Comparison of ENCODE assay signal across 19 cellular contexts in genomic region chr4:76447326-76447954, GRCh38. TPM values are rescaled to one million over a fixed set of nuclear protein-coding genes. Genes with fewer than 3 reads are reported as not detected.
A peak's percentile ranks its signal among the peaks of the same experiment; 100 is the strongest.
DNase-seq lines count a peak whose midpoint lies in the region; ATAC-seq and TF ChIP-seq lines count a peak whose summit lies in the region.
"Had no signal": no experiment of that assay in that cellular context is flagged by ENCODE, and none has a peak within 500 bp of the region (broad histone marks: within the 10 kb centered on the region; RNA-seq: fewer than 3 reads in every experiment).

No MANE protein-coding gene starts in this region.

- H3K9ac ChIP-seq in smooth muscle cell (ENCODE audit: low read depth), result no peak overlapping the region
- H3K9ac ChIP-seq: KMS-11 had no signal

- H2AFZ ChIP-seq in smooth muscle cell (ENCODE audit: low read depth), result peak overlapping the region; percentile 73

- WGBS in smooth muscle cell (ENCODE audit: low lambda C conversion rate), result 19% methylated on average over 1 of the region's 1 CpG

- H3K27me3 ChIP-seq in smooth muscle cell (ENCODE audit: low read depth) (no peaks in the 10 kb centered on the region), lower lobe of right lung (ENCODE audit: low read depth) (no peaks in the 10 kb centered on the region)
- H3K27me3 ChIP-seq: colonic mucosa, esophagus squamous epithelium had no signal

- H3K4me3 ChIP-seq in choroid plexus epithelial cell (ENCODE audit: low read depth, low read length) (no peak overlapping the region), smooth muscle cell (no peak overlapping the region), lower lobe of right lung (no peak overlapping the region)
- H3K4me3 ChIP-seq: colonic mucosa, esophagus squamous epithelium had no signal

- in situ Hi-C loops in ACHN (cut with HindIII; ENCODE audit: low pct_ligation_motif_present, low pct_unique_long_range_greater_than_20kb, low sequenced_read_pairs), result no loop called here

- H3K27ac ChIP-seq in smooth muscle cell (ENCODE audit: low read depth) (peak overlapping the region; percentile 45), lower lobe of right lung (no peak overlapping the region)
- H3K27ac ChIP-seq: colonic mucosa, esophagus squamous epithelium, KMS-11 had no signal

- peak; percentile 71 for ATAC-seq in left colon
- no peak for ATAC-seq in lower lobe of right lung
- ATAC-seq: SK-N-SH treated with all-trans-retinoic acid at 6 μM for 48 hours had no signal

- intact Hi-C loops in left colon (cut with DNase I, micrococcal nuclease), result no loop called here
- intact Hi-C loops in lower lobe of right lung (cut with DNase I), result no loop called here

- DNase-seq in choroid plexus epithelial cell (ENCODE audit: low read depth) (peak; percentile 42), left colon (no peak), smooth muscle cell (lab: John Stamatoyannopoulos, UW; ENCODE audit: unreplicated experiment) (no peak), ACHN (no peak), lower lobe of right lung (no peak), NCI-H2081 (lab: John Stamatoyannopoulos, UW) (no peak)
- DNase-seq: activated CD4-positive, alpha-beta T cell treated with anti-CD3 and anti-CD28 coated beads for 48 hours; activated naive CD8-positive, alpha-beta T cell treated with anti-CD3 and anti-CD28 coated beads, Interleukin-2, amount 10 ng/mL, durations not matched to agents 7 days and 5 days; C1 segment of cervical spinal cord; colonic mucosa; DND-41; esophagus squamous epithelium; NCI-H1436 treated with DMSO at 0.1 percent for 48 hours; NCI-H510A treated with DMSO at 0.1 percent for 48 hours; nucleus accumbens had no signal

- peak overlapping the region; percentile 27 for H3K4me2 ChIP-seq in smooth muscle cell
- H3K4me2 ChIP-seq: KMS-11 had no signal

- H3K4me1 ChIP-seq in smooth muscle cell (ENCODE audit: low read depth) (peaks cover 19% of the 10 kb centered on the region), lower lobe of right lung (no peaks in the 10 kb centered on the region)
- H3K4me1 ChIP-seq: colonic mucosa had no signal

- H3K36me3 ChIP-seq in smooth muscle cell (ENCODE audit: low read depth) (no peaks in the 10 kb centered on the region), lower lobe of right lung (no peaks in the 10 kb centered on the region)
- H3K36me3 ChIP-seq: colonic mucosa, esophagus squamous epithelium had no signal

- no peaks in the 10 kb centered on the region for H3F3A ChIP-seq in smooth muscle cell (ENCODE audit: low read depth)

- TF ChIP-seq CTCF in choroid plexus epithelial cell (conservative IDR thresholded peaks at IDR 0.05; ENCODE audit: low read depth, low read length), result no peak
- no peak for TF ChIP-seq CTCF in smooth muscle cell (IDR thresholded peaks at IDR 0.05; ENCODE audit: borderline replicate concordance, insufficient read depth, poor library complexity, severe bottlenecking)
- TF ChIP-seq CTCF in lower lobe of right lung (IDR thresholded peaks at IDR 0.05), result no peak

- no peaks in the 10 kb centered on the region for H4K20me1 ChIP-seq in smooth muscle cell (ENCODE audit: low read depth)

- no peaks in the 10 kb centered on the region for H3K9me3 ChIP-seq in smooth muscle cell (replicated peaks; ENCODE audit: low read depth)
- H3K9me3 ChIP-seq in lower lobe of right lung, result no peaks in the 10 kb centered on the region
- H3K9me3 ChIP-seq: colonic mucosa, esophagus squamous epithelium had no signal

- H3K79me2 ChIP-seq in smooth muscle cell (ENCODE audit: low read depth), result no peaks in the 10 kb centered on the region

TF ChIP-seq in PFSK-1, 5 proteins besides CTCF, POLR2A, EP300 and RAD21:
- TF ChIP-seq SIN3A (IDR thresholded peaks at IDR 0.05; ENCODE audit: borderline replicate concordance, insufficient read depth, low read length), result peak; percentile 48; the same call in 1 of the 2 replicates
- no peak for TF ChIP-seq REST (IDR thresholded peaks at IDR 0.05; ENCODE audit: insufficient read depth in 1 of 2, low read depth in 2 of 2, low read length in 2 of 2)

RNA-seq across cellular contexts. Expression of gene SHROOM3, which starts 12.4 kb away (rescaled TPM):
- polyA plus RNA-seq in PFSK-1 (2012; ENCODE audit: insufficient read length, low read depth), result 14.4 TPM
- total RNA-seq in left colon (100 to 1,000 TPM; 158 to 248 TPM), smooth muscle cell (25.2 and 31.9 TPM in 2 replicates), lower lobe of right lung (62.0 TPM)
- 10.0 and 22.3 TPM in 2 replicates for polyA plus RNA-seq in smooth muscle cell
- total RNA-seq: activated naive CD8-positive, alpha-beta T cell treated with anti-CD3 and anti-CD28 coated beads, Interleukin-2, amount 10 ng/mL, durations not matched to agents 7 days and 5 days; OCI-LY7 had no signal

RNA-seq across cellular contexts. Expression of gene CCDC158, which starts 26.5 kb away (rescaled TPM):
- polyA plus RNA-seq in PFSK-1 (2012; ENCODE audit: insufficient read length, low read depth), result not detected
- total RNA-seq in left colon, result under 1 TPM in 1 of 2 donors, not detected in 1; 0.17 TPM
- not detected in 2 replicates for total RNA-seq in smooth muscle cell
- not detected in 2 replicates for polyA plus RNA-seq in smooth muscle cell
- 0.74 TPM for total RNA-seq in lower lobe of right lung
- total RNA-seq: activated naive CD8-positive, alpha-beta T cell treated with anti-CD3 and anti-CD28 coated beads, Interleukin-2, amount 10 ng/mL, durations not matched to agents 7 days and 5 days; colonic mucosa; OCI-LY7 had no signal
